ENCODE assay signal across 9 cellular contexts in the genomic region with DNA sequence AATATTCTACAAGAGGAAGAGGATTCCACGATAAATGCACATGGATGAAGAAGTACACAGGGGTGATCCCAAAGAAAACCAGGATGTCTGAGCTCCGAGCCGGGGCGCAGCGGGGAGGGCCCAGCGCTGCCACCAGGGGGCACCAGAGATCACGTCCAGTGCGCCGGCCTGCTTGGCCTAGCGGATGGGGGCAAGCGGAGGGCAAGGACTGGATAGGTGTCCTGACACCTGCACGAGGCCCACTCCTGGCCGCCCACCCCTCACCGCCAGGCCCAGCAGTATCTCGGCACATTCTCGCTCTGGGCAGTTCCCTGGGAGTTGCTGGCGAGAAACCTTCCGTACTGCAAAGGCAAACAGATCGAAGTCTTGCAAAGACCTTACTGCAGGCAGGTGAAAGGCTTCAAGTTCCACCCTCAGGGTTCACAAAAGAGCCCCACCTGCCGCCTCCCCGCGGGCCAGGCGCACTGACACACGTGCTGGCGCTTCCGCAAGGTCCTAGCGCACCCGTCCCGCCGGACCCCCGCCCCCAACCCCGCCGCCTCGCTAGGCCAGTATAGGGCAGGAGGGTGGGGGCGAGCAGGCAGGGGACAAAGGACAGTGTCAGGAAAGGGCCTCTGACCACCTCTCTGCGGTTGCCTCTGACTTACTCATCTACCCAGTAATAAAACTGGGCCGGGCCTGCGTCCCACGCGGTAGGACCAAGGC. TPM values are rescaled to one million over a fixed set of nuclear protein-coding genes. Genes with fewer than 3 reads are reported as not detected.
DNase-seq lines count a peak whose midpoint lies in the region; ATAC-seq and TF ChIP-seq lines count a peak whose summit lies in the region.
"Had no signal": no experiment of that assay in that cellular context is flagged by ENCODE, and none has a peak within 500 bp of the region (broad histone marks: within the 10 kb centered on the region; RNA-seq: fewer than 3 reads in every experiment).

No MANE protein-coding gene starts in this region.

- no peaks in the 10 kb centered on the region for H3K9me3 Mint-ChIP-seq in CD8-positive, alpha-beta memory T cell

- intact Hi-C loops in left ventricle myocardium inferior (cut with micrococcal nuclease) = loop anchor here (5.0 to 10.0 kb wide), 3 partner anchors 62 to 235 kb away; no protein-coding TSS in a partner anchor

- peaks cover 7 to 39% of the 10 kb centered on the region in 2 donors for H3K27me3 Mint-ChIP-seq in CD8-positive, alpha-beta memory T cell

- peak; percentile 49 to 74 (median 66) for DNase-seq in CD8-positive, alpha-beta memory T cell
- DNase-seq in HT1080 (ENCODE audit: low read depth) (peak; percentile 47), SK-N-SH (peak; percentile 91), left ventricle myocardium inferior (peak; percentile 74), retina (peak; percentile 90)
- peak; percentile 42 for DNase-seq in activated naive CD8-positive, alpha-beta T cell treated with anti-CD3 and anti-CD28 coated beads, Interleukin-2, amount 50 U/mL, for 16 hours (ENCODE audit: low read depth, low spot score)

- H3K4me1 ChIP-seq in CD8-positive, alpha-beta memory T cell (ENCODE audit: insufficient read depth, low read length) = peaks cover 6% of the 10 kb centered on the region
- H3K4me1 ChIP-seq in SK-N-SH (ENCODE audit: control insufficient read depth in 1 of 2, insufficient read depth in 2 of 2, low read depth in 1 of 2, low read length in 1 of 2) (peaks cover 5 to 6% of the 10 kb centered on the region in 2 experiments; a peak in 1 of 4 replicates), left ventricle myocardium inferior (peaks cover 42% of the 10 kb centered on the region)

- peaks cover 26% of the 10 kb centered on the region for H3K27me3 ChIP-seq in CD8-positive, alpha-beta memory T cell (ENCODE audit: insufficient read depth, low read length, poor library complexity, severe bottlenecking)
- H3K27me3 ChIP-seq in SK-N-SH (ENCODE audit: insufficient read depth) = peaks cover 18% of the 10 kb centered on the region
- peaks cover 86% of the 10 kb centered on the region for H3K27me3 ChIP-seq in left ventricle myocardium inferior (ENCODE audit: low read depth)

- peak; percentile 96 for TF ChIP-seq CTCF in SK-N-SH (IDR thresholded peaks at IDR 0.05)
- peak; percentile 99 for TF ChIP-seq CTCF in left ventricle myocardium inferior (IDR thresholded peaks at IDR 0.05; ENCODE audit: borderline replicate concordance)

- H3K4me3 Mint-ChIP-seq in CD8-positive, alpha-beta memory T cell = peak overlapping the region in 2 of 7 donors; percentile 41 to 59

- H3K27ac ChIP-seq in CD8-positive, alpha-beta memory T cell (ENCODE audit: low read depth, low read length) = no peak overlapping the region
- no peak overlapping the region for H3K27ac ChIP-seq in SK-N-SH (ENCODE audit: low read depth in 2 of 2, low read length in 1 of 2)
- H3K27ac ChIP-seq in left ventricle myocardium inferior (replicated peaks) = no peak overlapping the region

- no peak overlapping the region for H2AFZ ChIP-seq in SK-N-SH (ENCODE audit: low read depth)

- peaks cover 4 to 13% (median 5%) of the 10 kb centered on the region in 3 donors for H3K4me1 Mint-ChIP-seq in CD8-positive, alpha-beta memory T cell

- no peaks in the 10 kb centered on the region for H3K9me3 ChIP-seq in CD8-positive, alpha-beta memory T cell (ENCODE audit: low read length)
- no peaks in the 10 kb centered on the region for H3K9me3 ChIP-seq in SK-N-SH
- no peaks in the 10 kb centered on the region for H3K9me3 ChIP-seq in left ventricle myocardium inferior (replicated peaks)

- peak; percentile 84 for TF ChIP-seq RAD21 in SK-N-SH (IDR thresholded peaks at IDR 0.05; ENCODE audit: low read length)

- no peaks in the 10 kb centered on the region for H3K79me2 ChIP-seq in SK-N-SH (ENCODE audit: insufficient read depth)

- no peak overlapping the region for H3K4me2 ChIP-seq in SK-N-SH

- ATAC-seq in HG03025 (IDR thresholded peaks at IDR 0.05; ENCODE audit: low FRiP score, unreplicated experiment) (no peak), GM19351 (IDR thresholded peaks at IDR 0.05; ENCODE audit: unreplicated experiment) (no peak)

- CTCF ChIA-PET in CD8-positive, alpha-beta memory T cell (lab: Charles Lee) = interaction anchor here (0.6 to 12.2 kb wide), 47 partner anchors 10 to 689 kb away, joined by 3 to 268 read pairs (median 4); a partner anchor contains a TSS
- CTCF ChIA-PET in SK-N-SH (lab: Yijun Ruan, JAX) = interaction anchor here (0.5 to 25.6 kb wide), 44 partner anchors 9 to 593 kb away, joined by 3 to 868 read pairs (median 5); a partner anchor contains a TSS

- no peak for TF ChIP-seq EP300 in SK-N-SH (IDR thresholded peaks at IDR 0.05; ENCODE audit: borderline replicate concordance in 1 of 2, low read depth in 1 of 2, low read length in 1 of 2)

- H4K20me1 ChIP-seq in SK-N-SH (ENCODE audit: insufficient read depth) = no peaks in the 10 kb centered on the region

- no peaks in the 10 kb centered on the region for H3K36me3 ChIP-seq in CD8-positive, alpha-beta memory T cell (ENCODE audit: insufficient read depth, low read length)
- H3K36me3 ChIP-seq in SK-N-SH (replicated peaks in 1 of 2; ENCODE audit: control insufficient read depth in 1 of 2, insufficient read depth in 2 of 2, low read length in 1 of 2) = no peaks in the 10 kb centered on the region
- H3K36me3 ChIP-seq in left ventricle myocardium inferior = no peaks in the 10 kb centered on the region

- H3F3A ChIP-seq in SK-N-SH (replicated peaks; ENCODE audit: insufficient read depth) = peaks cover 6% of the 10 kb centered on the region

- POLR2A ChIA-PET in CD8-positive, alpha-beta memory T cell (lab: Charles Lee) = interaction anchor here (0.7 to 1.0 kb wide), 4 partner anchors 28 to 44 kb away, joined by 3 to 4 read pairs (median 3); a partner anchor contains a TSS
- POLR2A ChIA-PET in SK-N-SH (lab: Yijun Ruan, JAX) = interaction anchor here (0.7 to 1.0 kb wide), 2 partner anchors 30 to 39 kb away, joined by 3 to 4 read pairs; no protein-coding TSS in a partner anchor

- H3K9me2 ChIP-seq in SK-N-SH = no peaks in the 10 kb centered on the region

- no peaks in the 10 kb centered on the region for H3K36me3 Mint-ChIP-seq in CD8-positive, alpha-beta memory T cell

- H3K9ac ChIP-seq in SK-N-SH = no peak overlapping the region

- H3K4me3 ChIP-seq in CD8-positive, alpha-beta memory T cell (ENCODE audit: low read length) = no peak overlapping the region
- H3K4me3 ChIP-seq in SK-N-SH (ENCODE audit: low read depth in 2 of 2, low read length in 1 of 2) (peak overlapping the region in 1 of 2 experiments; percentile 40; a peak in 1 of 4 replicates), left ventricle myocardium inferior (no peak overlapping the region)

- WGBS in SK-N-SH (ENCODE audit: low lambda C conversion rate) = 46% methylated on average over 19 of the region's 40 CpGs

- H3K27ac Mint-ChIP-seq in CD8-positive, alpha-beta memory T cell = no peak overlapping the region

TF ChIP-seq in SK-N-SH, 30 proteins besides CTCF, POLR2A, EP300 and RAD21:
- TF ChIP-seq SMC3 (IDR thresholded peaks at IDR 0.05; ENCODE audit: low read depth, low read length) (peak; percentile 97), FOXM1 (IDR thresholded peaks at IDR 0.05; ENCODE audit: low read depth) (no peak)

RNA-seq across cellular contexts. Expression of a gene that starts 3.3 kb away (rescaled TPM):
- not detected for total RNA-seq in CD8-positive, alpha-beta memory T cell
- not detected for polyA plus RNA-seq in CD8-positive, alpha-beta memory T cell
- not detected in 2 replicates for total RNA-seq in HT1080 (2014; rRNA removed; shearing (Covaris generic))
- polyA plus RNA-seq in HT1080 (2015; cell fraction: cytosol; rRNA removed) = not detected in 2 replicates
- polyA plus RNA-seq in HT1080 (2015; cell fraction: nucleus; rRNA removed) = not detected in 2 replicates
- polyA plus RNA-seq in SK-N-SH (2012; rRNA removed) = not detected in 2 replicates
- not detected in 2 replicates for polyA plus RNA-seq in SK-N-SH (2012; cell fraction: cytosol; rRNA removed)
- not detected in 2 replicates for polyA plus RNA-seq in SK-N-SH (2012; cell fraction: nucleus; rRNA removed)
- not detected for total RNA-seq in left ventricle myocardium inferior
- total RNA-seq: T-helper 1 cell treated with Interleukin-12 subunit alpha and Interleukin-12 subunit beta and Interleukin-4 antibody, amounts not matched to agents 30 ng/mL and 1 ng/mL, for 36 hours had no signal

RNA-seq across cellular contexts. Expression of a gene that starts 28.1 kb away (rescaled TPM):
- 10 to 100 TPM; 57.3 to 57.7 TPM for total RNA-seq in CD8-positive, alpha-beta memory T cell
- 34.8 TPM for polyA plus RNA-seq in CD8-positive, alpha-beta memory T cell
- 0.16 and 0.40 TPM in 2 replicates for total RNA-seq in HT1080 (2014; rRNA removed; shearing (Covaris generic))
- polyA plus RNA-seq in HT1080 (2015; cell fraction: cytosol; rRNA removed) = 0.54 and 1.3 TPM in 2 replicates
- polyA plus RNA-seq in HT1080 (2015; cell fraction: nucleus; rRNA removed) = 0.39 and 1.9 TPM in 2 replicates
- 0.15 TPM in 2 replicates for polyA plus RNA-seq in SK-N-SH (2012; rRNA removed)
- polyA plus RNA-seq in SK-N-SH (2012; cell fraction: cytosol; rRNA removed) = 0.10 and 0.12 TPM in 2 replicates
- polyA plus RNA-seq in SK-N-SH (2012; cell fraction: nucleus; rRNA removed) = 0.44 and 0.59 TPM in 2 replicates
- total RNA-seq in left ventricle myocardium inferior = 8.5 TPM

RNA-seq across cellular contexts. Expression of a gene that starts 40.7 kb away (rescaled TPM):
- total RNA-seq in CD8-positive, alpha-beta memory T cell = 1 to 10 TPM; 1.7 to 1.9 TPM
- polyA plus RNA-seq in CD8-positive, alpha-beta memory T cell = 2.8 TPM
- total RNA-seq in HT1080 (2014; rRNA removed; shearing (Covaris generic)) = 0.02 and 0.03 TPM in 2 replicates
- 0.07 and 0.10 TPM in 2 replicates for polyA plus RNA-seq in HT1080 (2015; cell fraction: cytosol; rRNA removed)
- polyA plus RNA-seq in HT1080 (2015; cell fraction: nucleus; rRNA removed) = 0.06 TPM in 1 of 2 replicates, not detected in the other
- polyA plus RNA-seq in SK-N-SH (2012; rRNA removed) = 0.07 and 0.16 TPM in 2 replicates
- 0.06 and 0.07 TPM in 2 replicates for polyA plus RNA-seq in SK-N-SH (2012; cell fraction: cytosol; rRNA removed)
- 0.11 and 0.12 TPM in 2 replicates for polyA plus RNA-seq in SK-N-SH (2012; cell fraction: nucleus; rRNA removed)
- total RNA-seq in left ventricle myocardium inferior = 8.2 TPM

RNA-seq across cellular contexts. Expression of a gene that starts 43.9 kb away (rescaled TPM):
- 10 to 100 TPM; 13.5 to 15.3 TPM for total RNA-seq in CD8-positive, alpha-beta memory T cell
- 2.7 TPM for polyA plus RNA-seq in CD8-positive, alpha-beta memory T cell
- total RNA-seq in HT1080 (2014; rRNA removed; shearing (Covaris generic)) = 23.9 and 28.7 TPM in 2 replicates
- 22.9 and 26.2 TPM in 2 replicates for polyA plus RNA-seq in HT1080 (2015; cell fraction: cytosol; rRNA removed)
- polyA plus RNA-seq in HT1080 (2015; cell fraction: nucleus; rRNA removed) = 19.3 and 24.8 TPM in 2 replicates
- 7.8 and 9.8 TPM in 2 replicates for polyA plus RNA-seq in SK-N-SH (2012; rRNA removed)
- polyA plus RNA-seq in SK-N-SH (2012; cell fraction: cytosol; rRNA removed) = 10.2 and 10.7 TPM in 2 replicates
- 8.0 and 11.1 TPM in 2 replicates for polyA plus RNA-seq in SK-N-SH (2012; cell fraction: nucleus; rRNA removed)
- 52.7 TPM for total RNA-seq in left ventricle myocardium inferior
